In the genomic region with DNA sequence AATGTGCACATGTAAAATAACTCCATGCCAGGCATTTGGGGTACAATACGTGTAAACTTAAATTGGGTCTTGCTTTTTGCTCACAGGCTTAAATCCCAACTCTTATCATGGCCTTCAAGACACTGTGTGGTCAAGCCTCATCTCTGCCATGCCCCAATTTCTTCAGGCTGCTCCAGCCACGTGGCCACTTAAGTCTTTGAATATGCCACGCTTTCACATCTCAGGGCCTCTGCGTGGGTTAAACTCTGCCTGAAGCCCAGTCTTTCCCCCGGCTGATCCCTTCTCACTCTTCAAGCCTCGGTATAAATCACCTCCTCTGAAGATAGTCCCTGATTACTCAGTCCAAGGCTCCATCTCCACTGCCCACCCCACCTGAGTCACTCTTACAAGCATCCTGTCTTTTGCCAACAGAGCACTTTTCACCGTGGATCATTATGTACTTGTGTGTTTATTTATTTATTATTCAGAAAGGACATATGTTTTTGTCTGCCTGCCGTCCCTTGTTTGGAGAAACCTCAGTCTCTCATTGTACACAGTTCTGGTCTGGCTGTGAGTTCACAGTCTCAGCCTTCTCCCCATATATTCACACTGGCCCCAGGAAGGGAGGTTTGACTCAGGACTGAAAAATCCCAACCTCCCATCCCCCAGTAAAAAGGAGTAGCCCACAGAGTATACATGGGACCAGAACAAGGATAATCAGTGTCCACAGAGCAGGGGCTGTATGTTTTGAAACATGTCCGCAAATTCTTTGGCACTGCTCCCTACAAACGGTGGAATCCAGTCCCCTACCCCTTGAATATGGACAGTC, we compare ENCODE assay signal across 11 cellular contexts.
DNase-seq lines count a peak whose midpoint lies in the region; ATAC-seq, FAIRE-seq and TF ChIP-seq lines count a peak whose summit lies in the region.
"Had no signal": no experiment of that assay in that cellular context is flagged by ENCODE, and none has a peak within 500 bp of the region (broad histone marks: within the 10 kb centered on the region; RNA-seq: fewer than 3 reads in every experiment).

No MANE protein-coding gene starts in this region.

- TF ChIP-seq CTCF in A549 (IDR thresholded peaks at IDR 0.05) (no peak), brain microvascular endothelial cell (IDR thresholded peaks at IDR 0.05; ENCODE audit: low read depth, low read length, missing control alignments) (no peak), kidney (IDR thresholded peaks at IDR 0.05; ENCODE audit: borderline replicate concordance, extremely low read depth, insufficient read depth) (no peak), thyroid gland (IDR thresholded peaks at IDR 0.05) (no peak)

- TF ChIP-seq RAD21 in A549 (conservative IDR thresholded peaks at IDR 0.05 in 1 of 2, IDR thresholded peaks at IDR 0.05 in 1 of 2), result peak in 1 of 2 experiments; percentile 10; a peak in 1 of 5 replicates

- ATAC-seq in A549, result peak; percentile 68 to 81; a peak in 5 of 6 replicates

- H3K4me3 ChIP-seq in A549, result no peak overlapping the region
- H3K4me3 ChIP-seq in brain microvascular endothelial cell (ENCODE audit: low read depth, low read length), result no peak overlapping the region
- H3K4me3 ChIP-seq in kidney (ENCODE audit: low read length in 2 of 2), result no peak overlapping the region
- no peak overlapping the region for H3K4me3 ChIP-seq in thyroid gland (replicated peaks in 1 of 3)

- POLR2A ChIA-PET in A549 (lab: Yijun Ruan, JAX), result no interaction called here
- POLR2A ChIA-PET in activated CD4-positive, alpha-beta T cell treated with anti-CD3 and anti-CD28 coated beads, Interleukin-2, amount 10 ng/mL, durations not matched to agents 7 days and 5 days (lab: Charles Lee), result no interaction called here

- no peak overlapping the region for H3K27ac Mint-ChIP-seq in activated CD4-positive, alpha-beta T cell treated with anti-CD3 and anti-CD28 coated beads, Interleukin-2, amount 10 ng/mL, durations not matched to agents 7 days and 5 days

- no peaks in the 10 kb centered on the region for H3K4me1 Mint-ChIP-seq in activated CD4-positive, alpha-beta T cell treated with anti-CD3 and anti-CD28 coated beads, Interleukin-2, amount 10 ng/mL, durations not matched to agents 7 days and 5 days

- no peaks in the 10 kb centered on the region for H3K9me3 Mint-ChIP-seq in activated CD4-positive, alpha-beta T cell treated with anti-CD3 and anti-CD28 coated beads, Interleukin-2, amount 10 ng/mL, durations not matched to agents 7 days and 5 days

- no peak overlapping the region for H3K4me3 Mint-ChIP-seq in activated CD4-positive, alpha-beta T cell treated with anti-CD3 and anti-CD28 coated beads, Interleukin-2, amount 10 ng/mL, durations not matched to agents 7 days and 5 days
- H3K4me3 Mint-ChIP-seq: brain had no signal

- no peak for TF ChIP-seq POLR2A in A549 (IDR thresholded peaks at IDR 0.05; ENCODE audit: low read length)
- no peak for TF ChIP-seq POLR2A in thyroid gland (IDR thresholded peaks at IDR 0.05)

- no peaks in the 10 kb centered on the region for H3K9me3 ChIP-seq in A549
- H3K9me3 ChIP-seq in kidney (ENCODE audit: control insufficient read depth in 1 of 2, low read length in 2 of 2), result no peaks in the 10 kb centered on the region
- no peaks in the 10 kb centered on the region for H3K9me3 ChIP-seq in thyroid gland

- H3K9ac ChIP-seq in kidney (ENCODE audit: low read length in 2 of 2), result no peak overlapping the region

- CTCF ChIA-PET in A549 (lab: Yijun Ruan, JAX), result interaction anchor here (1.1 to 1.3 kb wide), 2 partner anchors 10 to 58 kb away, joined by 3 read pairs; no protein-coding TSS in a partner anchor
- CTCF ChIA-PET in activated CD4-positive, alpha-beta T cell treated with anti-CD3 and anti-CD28 coated beads, Interleukin-2, amount 10 ng/mL, durations not matched to agents 7 days and 5 days (lab: Charles Lee), result no interaction called here

- peak overlapping the region; percentile 44; the same call in 2 of the 3 replicates for H3K4me2 ChIP-seq in A549

- FAIRE-seq in A549 (lab: Jason Lieb, UNC) (no peak), HTR-8/SVneo (lab: Jason Lieb, UNC) (no peak), kidney (lab: Jason Lieb, UNC) (no peak)

- WGBS in A549 (ENCODE audit: missing lambda C conversion rate), result 25% methylated on average over 8 of the region's 10 CpGs
- whole genome bisulfite sequencing in thyroid gland, 2 donors, result 71 to 73% methylated on average over 8 to 10 of the region's 10 CpGs

- H3K36me3 ChIP-seq in brain microvascular endothelial cell (replicated peaks) (no peaks in the 10 kb centered on the region), kidney (ENCODE audit: control insufficient read depth in 1 of 2, insufficient read depth in 2 of 2, low read length in 2 of 2) (no peaks in the 10 kb centered on the region), thyroid gland (no peaks in the 10 kb centered on the region)

- DNase-seq in A549 (ENCODE audit: low read depth in 1 of 2, low spot score in 1 of 2) (peak; percentile 44 to 57), HTR-8/SVneo (ENCODE audit: insufficient read length, low spot score) (peak; percentile 51), brain microvascular endothelial cell (peak; percentile 93), kidney (peak; percentile 4), thyroid gland (no peak), HuH-7 (ENCODE audit: low spot score) (no peak), NCI-H2029 treated with DMSO at 0.1 percent for 48 hours (lab: John Stamatoyannopoulos, UW) (no peak)
- DNase-seq in activated CD4-positive, alpha-beta T cell treated with anti-CD3 and anti-CD28 coated beads, Interleukin-2, amount 10 ng/mL, durations not matched to agents 7 days and 5 days, result no peak
- DNase-seq: AML-193, glutamatergic neuron had no signal

- in situ Hi-C loops in brain microvascular endothelial cell (cut with HindIII; ENCODE audit: low pct_ligation_motif_present, low sequenced_read_pairs), result no loop called here

- no peaks in the 10 kb centered on the region for H3K27me3 Mint-ChIP-seq in activated CD4-positive, alpha-beta T cell treated with anti-CD3 and anti-CD28 coated beads, Interleukin-2, amount 10 ng/mL, durations not matched to agents 7 days and 5 days

- intact Hi-C loops in kidney (cut with DNase I), result no loop called here
- intact Hi-C loops in thyroid gland (cut with DNase I), result no loop called here

- no peak for TF ChIP-seq EP300 in A549 (IDR thresholded peaks at IDR 0.05)

- H3K27ac ChIP-seq in A549 (peak overlapping the region; percentile 70 to 80), brain microvascular endothelial cell (peak overlapping the region; percentile 94), kidney (ENCODE audit: low read depth in 2 of 2, low read length in 2 of 2) (no peak overlapping the region), thyroid gland (no peak overlapping the region)

- H3K4me1 ChIP-seq in A549 (peaks cover 28% of the 10 kb centered on the region), kidney (ENCODE audit: control insufficient read depth in 1 of 2, insufficient read depth in 1 of 2, low read depth in 1 of 2, low read length in 2 of 2) (no peaks in the 10 kb centered on the region), thyroid gland (peaks cover 5 to 6% of the 10 kb centered on the region in 2 donors)

- no peaks in the 10 kb centered on the region for H3K36me3 Mint-ChIP-seq in activated CD4-positive, alpha-beta T cell treated with anti-CD3 and anti-CD28 coated beads, Interleukin-2, amount 10 ng/mL, durations not matched to agents 7 days and 5 days (ENCODE audit: low read depth)
- H3K36me3 Mint-ChIP-seq: brain had no signal

- no peaks in the 10 kb centered on the region for H3K27me3 ChIP-seq in brain microvascular endothelial cell (replicated peaks)
- no peaks in the 10 kb centered on the region for H3K27me3 ChIP-seq in thyroid gland

TF ChIP-seq in A549, 52 proteins besides CTCF, POLR2A, EP300 and RAD21:
- TF ChIP-seq, protein P1, sequence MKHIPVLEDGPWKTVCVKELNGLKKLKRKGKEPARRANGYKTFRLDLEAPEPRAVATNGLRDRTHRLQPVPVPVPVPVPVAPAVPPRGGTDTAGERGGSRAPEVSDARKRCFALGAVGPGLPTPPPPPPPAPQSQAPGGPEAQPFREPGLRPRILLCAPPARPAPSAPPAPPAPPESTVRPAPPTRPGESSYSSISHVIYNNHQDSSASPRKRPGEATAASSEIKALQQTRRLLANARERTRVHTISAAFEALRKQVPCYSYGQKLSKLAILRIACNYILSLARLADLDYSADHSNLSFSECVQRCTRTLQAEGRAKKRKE (CRISPR knock-in tag; IDR thresholded peaks at IDR 0.05; ENCODE audit: low read depth), result no peak
- TF ChIP-seq, protein P2, sequence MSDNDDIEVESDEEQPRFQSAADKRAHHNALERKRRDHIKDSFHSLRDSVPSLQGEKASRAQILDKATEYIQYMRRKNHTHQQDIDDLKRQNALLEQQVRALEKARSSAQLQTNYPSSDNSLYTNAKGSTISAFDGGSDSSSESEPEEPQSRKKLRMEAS (IDR thresholded peaks at IDR 0.05), result peak; percentile 61; the same call in 1 of the 2 replicates
- TF ChIP-seq MAFK (IDR thresholded peaks at IDR 0.05; ENCODE audit: partially characterized antibody), result peak; percentile 77

Comparison
In these comparisons a context has a peak if more than half of its experiments do, and no peak if none do; other contexts are left out.
1. DNase-seq: peak in A549 (2 of 2), HTR-8/SVneo (single experiment), brain microvascular endothelial cell (single experiment) and kidney (single experiment); none in activated CD4-positive, alpha-beta T cell treated with anti-CD3 and anti-CD28 coated beads, Interleukin-2, amount 10 ng/mL, durations not matched to agents 7 days and 5 days (single experiment), thyroid gland (0 of 2), HuH-7 (single experiment) and NCI-H2029 treated with DMSO at 0.1 percent for 48 hours (single experiment).
2. H3K27ac ChIP-seq: peak in A549 (2 of 2) and brain microvascular endothelial cell (single experiment); none in kidney (0 of 2) and thyroid gland (0 of 3).